In genomic region chr14:76867536-76868452, GRCh38 we compare ENCODE assay signal across 9 cellular contexts. TPM values are rescaled to one million over a fixed set of nuclear protein-coding genes. Genes with fewer than 3 reads are reported as not detected.
DNase-seq lines count a peak whose midpoint lies in the region; ATAC-seq lines count a peak whose summit lies in the region.
"Had no signal": no experiment of that assay in that cellular context is flagged by ENCODE, and none has a peak within 500 bp of the region (broad histone marks: within the 10 kb centered on the region; RNA-seq: fewer than 3 reads in every experiment).

No MANE protein-coding gene starts in this region.

- no peaks in the 10 kb centered on the region for H3K36me3 ChIP-seq in CD8-positive, alpha-beta memory T cell (ENCODE audit: insufficient read depth, low read length)

- POLR2A ChIA-PET in CD8-positive, alpha-beta memory T cell (lab: Charles Lee) = no interaction called here

- H3K27ac ChIP-seq in CD8-positive, alpha-beta memory T cell (ENCODE audit: low read depth, low read length) = no peak overlapping the region

- no peaks in the 10 kb centered on the region for H3K9me3 Mint-ChIP-seq in CD8-positive, alpha-beta memory T cell

- DNase-seq in CD8-positive, alpha-beta memory T cell = peak in 1 of 5 donors; percentile 38
- DNase-seq in NCI-H2196 (lab: John Stamatoyannopoulos, UW; ENCODE audit: unreplicated experiment) (peak; percentile 79), myocyte (ENCODE audit: low read depth) (peak; percentile 39), NCI-H446 treated with DMSO at 0.1 percent for 48 hours (lab: John Stamatoyannopoulos, UW) (no peak), NCI-H2227 treated with DMSO at 0.1 percent for 48 hours (lab: John Stamatoyannopoulos, UW) (no peak), cortex of kidney (lab: John Stamatoyannopoulos, UW) (no peak)
- DNase-seq in activated T-cell treated with anti-CD3 and anti-CD28 coated beads, Interleukin-2, amount 50 U/mL, for 1 hour = peak; percentile 53

- H3K36me3 Mint-ChIP-seq in CD8-positive, alpha-beta memory T cell = no peaks in the 10 kb centered on the region

- H3K4me1 Mint-ChIP-seq in CD8-positive, alpha-beta memory T cell = peaks cover 7 to 12% (median 11%) of the 10 kb centered on the region in 3 donors

- H3K27me3 Mint-ChIP-seq in CD8-positive, alpha-beta memory T cell = peaks cover 26 to 42% of the 10 kb centered on the region in 2 donors

- no peaks in the 10 kb centered on the region for H3K27me3 ChIP-seq in CD8-positive, alpha-beta memory T cell (ENCODE audit: insufficient read depth, low read length, poor library complexity, severe bottlenecking)

- CTCF ChIA-PET in CD8-positive, alpha-beta memory T cell (lab: Charles Lee) = interaction anchor here (1.5 to 11.7 kb wide), 2 partner anchors 7 to 202 kb away, joined by 3 to 280 read pairs; no protein-coding TSS in a partner anchor

- H3K9me3 ChIP-seq in CD8-positive, alpha-beta memory T cell (ENCODE audit: low read length) = no peaks in the 10 kb centered on the region

- peak overlapping the region; percentile 29 for H3K4me3 ChIP-seq in CD8-positive, alpha-beta memory T cell (ENCODE audit: low read length)

- H3K4me3 Mint-ChIP-seq in CD8-positive, alpha-beta memory T cell = peak overlapping the region in 3 of 7 donors; percentile 9 to 74 (median 49)

- peak overlapping the region in 1 of 8 donors; percentile 68 for H3K27ac Mint-ChIP-seq in CD8-positive, alpha-beta memory T cell

- ATAC-seq in GM21576 (IDR thresholded peaks at IDR 0.05; ENCODE audit: unreplicated experiment) = no peak

- H3K4me1 ChIP-seq in CD8-positive, alpha-beta memory T cell (ENCODE audit: insufficient read depth, low read length) = peaks cover 14% of the 10 kb centered on the region

RNA-seq across cellular contexts. Expression of gene LRRC74A, which starts 41.6 kb away (rescaled TPM):
- total RNA-seq in CD8-positive, alpha-beta memory T cell = not detected
- not detected for polyA plus RNA-seq in CD8-positive, alpha-beta memory T cell
- not detected in 2 replicates for total RNA-seq in myocyte
- polyA plus RNA-seq in myocyte (2012) = not detected
- total RNA-seq: fibroblast of lung had no signal
- polyA plus RNA-seq: fibroblast of lung had no signal

RNA-seq across cellular contexts. Expression of gene ANGEL1, which starts 55.1 kb away (rescaled TPM):
- total RNA-seq in CD8-positive, alpha-beta memory T cell = 10 to 100 TPM; 16.0 to 17.1 TPM
- 19.7 TPM for polyA plus RNA-seq in CD8-positive, alpha-beta memory T cell
- total RNA-seq in myocyte = 15.0 and 18.7 TPM in 2 replicates
- polyA plus RNA-seq in myocyte (2012) = 14.2 TPM

Comparison
In these comparisons a context has a peak if more than half of its experiments do, and no peak if none do; other contexts are left out.
1. DNase-seq: peak in NCI-H2196 (single experiment), activated T-cell treated with anti-CD3 and anti-CD28 coated beads, Interleukin-2, amount 50 U/mL, for 1 hour (single experiment) and myocyte (single experiment); none in NCI-H446 treated with DMSO at 0.1 percent for 48 hours (single experiment), NCI-H2227 treated with DMSO at 0.1 percent for 48 hours (single experiment) and cortex of kidney (single experiment).